In the genomic region with DNA sequence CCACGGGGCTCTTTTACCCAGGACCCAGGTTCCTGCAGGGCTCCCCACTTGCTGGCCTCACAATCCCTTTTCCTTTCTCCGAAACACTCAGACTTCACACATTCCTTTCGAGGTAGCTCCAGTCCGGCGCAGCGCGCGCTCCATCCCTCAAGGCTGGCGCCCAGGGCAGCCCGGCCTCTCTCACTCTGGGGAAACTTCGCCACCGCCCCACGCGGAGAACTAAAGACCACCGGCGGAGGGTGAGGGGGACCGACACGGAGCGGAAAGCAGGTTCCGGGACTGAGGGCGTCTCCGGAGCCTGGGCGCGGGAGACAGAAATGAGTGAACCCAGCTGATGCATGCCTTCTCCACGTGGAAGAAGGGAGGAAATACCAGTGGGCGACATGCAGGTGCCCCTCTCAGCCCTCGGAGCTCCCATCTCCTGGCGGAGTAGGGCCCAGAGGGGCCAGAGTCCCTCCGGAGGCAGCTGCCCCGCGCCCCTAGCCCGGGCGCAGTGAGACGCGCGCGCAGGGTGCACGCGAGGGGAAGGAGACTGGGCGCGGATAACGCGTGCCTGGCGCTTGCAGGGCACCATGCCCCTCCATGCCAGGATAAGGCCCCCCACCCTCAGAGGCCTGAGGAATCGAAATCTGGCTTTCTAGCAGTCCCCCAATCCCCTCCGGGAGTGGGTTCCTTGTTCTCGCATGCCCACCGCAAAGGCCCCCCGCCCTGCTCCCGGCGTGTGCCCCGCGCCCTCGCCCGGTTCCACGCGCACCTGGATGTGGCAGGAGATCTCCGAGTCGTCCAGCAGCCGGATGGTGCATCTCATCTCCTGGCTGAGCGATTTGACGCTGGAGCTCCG, we compare ENCODE assay signal across 1 cellular context.
TF ChIP-seq lines count a peak whose summit lies in the region.

No MANE protein-coding gene starts in this region.

TF ChIP-seq in HepG2, 621 proteins besides CTCF, POLR2A, EP300 and RAD21 (continued from another document and continues in another):
- TF ChIP-seq, protein P1, sequence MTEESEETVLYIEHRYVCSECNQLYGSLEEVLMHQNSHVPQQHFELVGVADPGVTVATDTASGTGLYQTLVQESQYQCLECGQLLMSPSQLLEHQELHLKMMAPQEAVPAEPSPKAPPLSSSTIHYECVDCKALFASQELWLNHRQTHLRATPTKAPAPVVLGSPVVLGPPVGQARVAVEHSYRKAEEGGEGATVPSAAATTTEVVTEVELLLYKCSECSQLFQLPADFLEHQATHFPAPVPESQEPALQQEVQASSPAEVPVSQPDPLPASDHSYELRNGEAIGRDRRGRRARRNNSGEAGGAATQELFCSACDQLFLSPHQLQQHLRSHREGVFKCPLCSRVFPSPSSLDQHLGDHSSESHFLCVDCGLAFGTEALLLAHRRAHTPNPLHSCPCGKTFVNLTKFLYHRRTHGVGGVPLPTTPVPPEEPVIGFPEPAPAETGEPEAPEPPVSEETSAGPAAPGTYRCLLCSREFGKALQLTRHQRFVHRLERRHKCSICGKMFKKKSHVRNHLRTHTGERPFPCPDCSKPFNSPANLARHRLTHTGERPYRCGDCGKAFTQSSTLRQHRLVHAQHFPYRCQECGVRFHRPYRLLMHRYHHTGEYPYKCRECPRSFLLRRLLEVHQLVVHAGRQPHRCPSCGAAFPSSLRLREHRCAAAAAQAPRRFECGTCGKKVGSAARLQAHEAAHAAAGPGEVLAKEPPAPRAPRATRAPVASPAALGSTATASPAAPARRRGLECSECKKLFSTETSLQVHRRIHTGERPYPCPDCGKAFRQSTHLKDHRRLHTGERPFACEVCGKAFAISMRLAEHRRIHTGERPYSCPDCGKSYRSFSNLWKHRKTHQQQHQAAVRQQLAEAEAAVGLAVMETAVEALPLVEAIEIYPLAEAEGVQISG (CRISPR knock-in tag; IDR thresholded peaks at IDR 0.05): peak; percentile 41
- TF ChIP-seq CSRNP1 (CRISPR knock-in tag; IDR thresholded peaks at IDR 0.05) (no peak; the same call in 1 of the 2 replicates), ZHX1 (CRISPR knock-in tag; IDR thresholded peaks at IDR 0.05; ENCODE audit: low read depth) (no peak), NFE2L2 (IDR thresholded peaks at IDR 0.05; ENCODE audit: low read length) (no peak), JUN (CRISPR knock-in tag; IDR thresholded peaks at IDR 0.05) (no peak), ARHGAP35 (CRISPR knock-in tag; IDR thresholded peaks at IDR 0.05; ENCODE audit: borderline replicate concordance) (no peak), HMGXB3 (CRISPR knock-in tag; IDR thresholded peaks at IDR 0.05; ENCODE audit: borderline replicate concordance) (no peak), HMG20A (CRISPR knock-in tag; IDR thresholded peaks at IDR 0.05; ENCODE audit: borderline replicate concordance) (no peak), ZSCAN21 (CRISPR knock-in tag; IDR thresholded peaks at IDR 0.05; ENCODE audit: borderline replicate concordance) (peak; percentile 30; the same call in 1 of the 2 replicates), ZNF431 (CRISPR knock-in tag; IDR thresholded peaks at IDR 0.05; ENCODE audit: borderline replicate concordance, low read depth) (no peak), ARNT2 (CRISPR knock-in tag; IDR thresholded peaks at IDR 0.05; ENCODE audit: low read depth) (no peak), ZNF614 (CRISPR knock-in tag; IDR thresholded peaks at IDR 0.05; ENCODE audit: borderline replicate concordance) (no peak), ZNF883 (CRISPR knock-in tag; IDR thresholded peaks at IDR 0.05; ENCODE audit: not compliant biosample characterization) (no peak), HNRNPL (IDR thresholded peaks at IDR 0.05; ENCODE audit: low read depth, low read length) (peak; percentile 90), ZNF790 (CRISPR knock-in tag; IDR thresholded peaks at IDR 0.05; ENCODE audit: borderline replicate concordance) (no peak), FLYWCH1 (CRISPR knock-in tag; IDR thresholded peaks at IDR 0.05) (no peak), PRMT3 (CRISPR knock-in tag; IDR thresholded peaks at IDR 0.05; ENCODE audit: borderline replicate concordance, low read depth) (no peak), HNRNPLL (IDR thresholded peaks at IDR 0.05; ENCODE audit: low read depth, low read length, poor library complexity, severe bottlenecking) (no peak), TRAFD1 (CRISPR knock-in tag; IDR thresholded peaks at IDR 0.05; ENCODE audit: borderline replicate concordance) (no peak), ZNF331 (CRISPR knock-in tag; IDR thresholded peaks at IDR 0.05) (0 out of 2 replicates have a peak, but pooled peaks have one; percentile 9), MAFF (IDR thresholded peaks at IDR 0.05; ENCODE audit: low read depth, low read length) (no peak), AGO1 (IDR thresholded peaks at IDR 0.05; ENCODE audit: low read depth, low read length, poor library complexity, severe bottlenecking) (no peak), ZNF143 (CRISPR knock-in tag; IDR thresholded peaks at IDR 0.05) (no peak), ZEB1 (IDR thresholded peaks at IDR 0.05; ENCODE audit: insufficient replicate concordance, low read depth) (no peak), NCOA1 (CRISPR knock-in tag; IDR thresholded peaks at IDR 0.05) (no peak; the same call in 1 of the 2 replicates), KLF13 (CRISPR knock-in tag; IDR thresholded peaks at IDR 0.05) (no peak), SMAD3 (CRISPR knock-in tag; IDR thresholded peaks at IDR 0.05) (no peak), NFE2L1 (CRISPR knock-in tag; IDR thresholded peaks at IDR 0.05; ENCODE audit: borderline replicate concordance) (no peak; the same call in 1 of the 2 replicates), HOXA3 (CRISPR knock-in tag; IDR thresholded peaks at IDR 0.05) (no peak), EZH2 (conservative IDR thresholded peaks at IDR 0.05; ENCODE audit: low read depth, low read length) (no peak), ZNF121 (CRISPR knock-in tag; IDR thresholded peaks at IDR 0.05) (no peak), ZNF577 (CRISPR knock-in tag; IDR thresholded peaks at IDR 0.05; ENCODE audit: borderline replicate concordance, low read depth) (no peak), RBFOX2 (IDR thresholded peaks at IDR 0.05; ENCODE audit: low read depth, low read length) (no peak)
- TF ChIP-seq, protein P2, sequence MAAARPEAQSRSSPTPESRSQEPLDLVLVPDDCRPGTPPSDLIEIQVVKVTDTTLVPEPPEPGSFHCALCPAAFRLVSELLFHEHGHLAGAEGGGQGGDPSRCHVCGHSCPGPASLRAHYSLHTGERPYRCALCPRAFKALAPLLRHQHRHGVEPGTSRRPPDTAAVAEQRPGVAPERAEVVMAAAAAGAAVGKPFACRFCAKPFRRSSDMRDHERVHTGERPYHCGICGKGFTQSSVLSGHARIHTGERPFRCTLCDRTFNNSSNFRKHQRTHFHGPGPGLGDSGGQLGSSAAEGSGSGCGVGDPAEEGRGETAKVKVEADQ (CRISPR knock-in tag; IDR thresholded peaks at IDR 0.05; ENCODE audit: borderline replicate concordance): no peak
- TF ChIP-seq, protein P3, sequence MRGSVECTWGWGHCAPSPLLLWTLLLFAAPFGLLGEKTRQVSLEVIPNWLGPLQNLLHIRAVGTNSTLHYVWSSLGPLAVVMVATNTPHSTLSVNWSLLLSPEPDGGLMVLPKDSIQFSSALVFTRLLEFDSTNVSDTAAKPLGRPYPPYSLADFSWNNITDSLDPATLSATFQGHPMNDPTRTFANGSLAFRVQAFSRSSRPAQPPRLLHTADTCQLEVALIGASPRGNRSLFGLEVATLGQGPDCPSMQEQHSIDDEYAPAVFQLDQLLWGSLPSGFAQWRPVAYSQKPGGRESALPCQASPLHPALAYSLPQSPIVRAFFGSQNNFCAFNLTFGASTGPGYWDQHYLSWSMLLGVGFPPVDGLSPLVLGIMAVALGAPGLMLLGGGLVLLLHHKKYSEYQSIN (CRISPR knock-in tag; IDR thresholded peaks at IDR 0.05; ENCODE audit: borderline replicate concordance): no peak
- TF ChIP-seq, protein P4, sequence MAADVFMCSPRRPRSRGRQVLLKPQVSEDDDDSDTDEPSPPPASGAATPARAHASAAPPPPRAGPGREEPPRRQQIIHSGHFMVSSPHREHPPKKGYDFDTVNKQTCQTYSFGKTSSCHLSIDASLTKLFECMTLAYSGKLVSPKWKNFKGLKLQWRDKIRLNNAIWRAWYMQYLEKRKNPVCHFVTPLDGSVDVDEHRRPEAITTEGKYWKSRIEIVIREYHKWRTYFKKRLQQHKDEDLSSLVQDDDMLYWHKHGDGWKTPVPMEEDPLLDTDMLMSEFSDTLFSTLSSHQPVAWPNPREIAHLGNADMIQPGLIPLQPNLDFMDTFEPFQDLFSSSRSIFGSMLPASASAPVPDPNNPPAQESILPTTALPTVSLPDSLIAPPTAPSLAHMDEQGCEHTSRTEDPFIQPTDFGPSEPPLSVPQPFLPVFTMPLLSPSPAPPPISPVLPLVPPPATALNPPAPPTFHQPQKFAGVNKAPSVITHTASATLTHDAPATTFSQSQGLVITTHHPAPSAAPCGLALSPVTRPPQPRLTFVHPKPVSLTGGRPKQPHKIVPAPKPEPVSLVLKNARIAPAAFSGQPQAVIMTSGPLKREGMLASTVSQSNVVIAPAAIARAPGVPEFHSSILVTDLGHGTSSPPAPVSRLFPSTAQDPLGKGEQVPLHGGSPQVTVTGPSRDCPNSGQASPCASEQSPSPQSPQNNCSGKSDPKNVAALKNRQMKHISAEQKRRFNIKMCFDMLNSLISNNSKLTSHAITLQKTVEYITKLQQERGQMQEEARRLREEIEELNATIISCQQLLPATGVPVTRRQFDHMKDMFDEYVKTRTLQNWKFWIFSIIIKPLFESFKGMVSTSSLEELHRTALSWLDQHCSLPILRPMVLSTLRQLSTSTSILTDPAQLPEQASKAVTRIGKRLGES (CRISPR knock-in tag; IDR thresholded peaks at IDR 0.05; ENCODE audit: borderline replicate concordance): no peak
- TF ChIP-seq, protein P5, sequence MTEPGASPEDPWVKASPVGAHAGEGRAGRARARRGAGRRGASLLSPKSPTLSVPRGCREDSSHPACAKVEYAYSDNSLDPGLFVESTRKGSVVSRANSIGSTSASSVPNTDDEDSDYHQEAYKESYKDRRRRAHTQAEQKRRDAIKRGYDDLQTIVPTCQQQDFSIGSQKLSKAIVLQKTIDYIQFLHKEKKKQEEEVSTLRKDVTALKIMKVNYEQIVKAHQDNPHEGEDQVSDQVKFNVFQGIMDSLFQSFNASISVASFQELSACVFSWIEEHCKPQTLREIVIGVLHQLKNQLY (CRISPR knock-in tag; IDR thresholded peaks at IDR 0.05): no peak
